In genomic region chr18:62524443-62525200, GRCh38 we compare ENCODE assay signal across 8 cellular contexts.
A peak's percentile ranks its signal among the peaks of the same experiment; 100 is the strongest.
DNase-seq lines count a peak whose midpoint lies in the region; ATAC-seq lines count a peak whose summit lies in the region.

No MANE protein-coding gene starts in this region.

- peaks cover 11% of the 10 kb centered on the region for H3K4me1 ChIP-seq in mucosa of stomach (ENCODE audit: control insufficient read depth, insufficient read depth, low read length)

- peak overlapping the region; percentile 26 for H3K4me3 ChIP-seq in mucosa of stomach (ENCODE audit: low read length)

- H3K9me3 ChIP-seq in mucosa of stomach (ENCODE audit: control insufficient read depth, low read length): no peaks in the 10 kb centered on the region

- ATAC-seq in HG03571 (IDR thresholded peaks at IDR 0.05; ENCODE audit: unreplicated experiment): no peak

- DNase-seq in AG20443 (ENCODE audit: low spot score) (peak; percentile 71), GM19240 (ENCODE audit: insufficient read length, low spot score) (peak; percentile 33), NCI-H510A treated with DMSO at 0.1 percent for 48 hours (lab: John Stamatoyannopoulos, UW) (peak; percentile 75), activated T-cell treated with anti-CD3 and anti-CD28 coated beads for 4 hours (peak; percentile 43), epithelial cell of prostate (ENCODE audit: low read depth, low spot score) (no peak)
- peak; percentile 71 for DNase-seq in stimulated activated CD8-positive, alpha-beta memory T cell treated with anti-CD3 and anti-CD28 coated beads, Interleukin-4, amount 100 ng/mL, for 48 hours

- peak overlapping the region; percentile 92 for H3K9ac ChIP-seq in mucosa of stomach (ENCODE audit: low read length)

- no peaks in the 10 kb centered on the region for H3K36me3 ChIP-seq in mucosa of stomach (ENCODE audit: control insufficient read depth, insufficient read depth, low read length)

- no peaks in the 10 kb centered on the region for H3K27me3 ChIP-seq in mucosa of stomach (ENCODE audit: control insufficient read depth, insufficient read depth, low read length)

- peak overlapping the region; percentile 86 for H3K27ac ChIP-seq in epithelial cell of prostate
